Comparison of ENCODE assay signal across 1 cellular context in genomic region chr1:197103295-197103694, GRCh38.
TF ChIP-seq lines count a peak whose summit lies in the region.

No MANE protein-coding gene starts in this region.

TF ChIP-seq in K562, 482 proteins besides CTCF, POLR2A, EP300 and RAD21 (continued from another document):
- TF ChIP-seq ZNF407 (IDR thresholded peaks at IDR 0.05; ENCODE audit: low read depth), result no peak
- TF ChIP-seq TEAD4 (IDR thresholded peaks at IDR 0.05; ENCODE audit: low read length), result 0 out of 2 replicates have a peak, but pooled peaks have one; percentile 6
- TF ChIP-seq TEAD4 (CRISPR knock-in tag; IDR thresholded peaks at IDR 0.05; ENCODE audit: borderline replicate concordance), result no peak
- no peak for TF ChIP-seq ZNF764 (CRISPR knock-in tag; IDR thresholded peaks at IDR 0.05; ENCODE audit: low read depth)
- no peak for TF ChIP-seq ARNT (IDR thresholded peaks at IDR 0.05)
- no peak for TF ChIP-seq ZNF282 (CRISPR knock-in tag; IDR thresholded peaks at IDR 0.05)
